Comparison of ENCODE assay signal across 14 cellular contexts in genomic region chr21:46121286-46122221, GRCh38. TPM values are rescaled to one million over a fixed set of nuclear protein-coding genes. Genes with fewer than 3 reads are reported as not detected.
DNase-seq lines count a peak whose midpoint lies in the region; ATAC-seq and TF ChIP-seq lines count a peak whose summit lies in the region.
"Had no signal": no experiment of that assay in that cellular context is flagged by ENCODE, and none has a peak within 500 bp of the region (broad histone marks: within the 10 kb centered on the region; RNA-seq: fewer than 3 reads in every experiment).

No MANE protein-coding gene starts in this region.

- H3K27ac ChIP-seq in smooth muscle cell (ENCODE audit: low read depth) (peak overlapping the region; percentile 54), A673 (ENCODE audit: low read depth, low read length, poor library complexity, severe bottlenecking) (no peak overlapping the region)

- peaks cover 46% of the 10 kb centered on the region for H3K79me2 ChIP-seq in smooth muscle cell (ENCODE audit: low read depth)

- no TSS peak for BruUV-seq in A673 (replicated peaks; lab: Mats Ljungman, UMichigan)

- no peaks in the 10 kb centered on the region for H3K27me3 Mint-ChIP-seq in T-helper 17 cell
- H3K27me3 Mint-ChIP-seq: dendritic cell treated with granulocyte-macrophage colony-stimulating factor and Interleukin-4, amounts not matched to agents 40 ng/mL and 50 ng/mL, for 4 days had no signal

- H3K9ac ChIP-seq in smooth muscle cell (ENCODE audit: low read depth) = no peak overlapping the region

- H2AFZ ChIP-seq in smooth muscle cell (ENCODE audit: low read depth) = no peak overlapping the region

- POLR2A ChIA-PET in A673 (lab: Charles Lee; ENCODE audit: low non-redundant PET) = no interaction called here

- H3F3A ChIP-seq in smooth muscle cell (ENCODE audit: low read depth) = peaks cover 73% of the 10 kb centered on the region

- H3K27me3 ChIP-seq in smooth muscle cell (ENCODE audit: low read depth) = no peaks in the 10 kb centered on the region
- no peaks in the 10 kb centered on the region for H3K27me3 ChIP-seq in A673 (replicated peaks; ENCODE audit: insufficient read depth, low read depth, low read length, poor library complexity)

- H3K9me3 ChIP-seq in T-helper 17 cell (ENCODE audit: control insufficient read depth, low read length, poor library complexity, severe bottlenecking) (no peaks in the 10 kb centered on the region), smooth muscle cell (replicated peaks; ENCODE audit: low read depth) (no peaks in the 10 kb centered on the region), A673 (ENCODE audit: low read depth, low read length, poor library complexity, severe bottlenecking) (no peaks in the 10 kb centered on the region)

- H3K4me2 ChIP-seq in smooth muscle cell = no peak overlapping the region

- H3K36me3 ChIP-seq in smooth muscle cell (ENCODE audit: low read depth) = no peaks in the 10 kb centered on the region
- no peaks in the 10 kb centered on the region for H3K36me3 ChIP-seq in A673 (ENCODE audit: insufficient read depth, low read length, poor library complexity, severe bottlenecking)

- CTCF ChIA-PET in A673 (lab: Charles Lee) = no interaction called here

- H3K4me3 Mint-ChIP-seq in T-helper 17 cell = no peak overlapping the region
- H3K4me3 Mint-ChIP-seq: dendritic cell treated with granulocyte-macrophage colony-stimulating factor and Interleukin-4, amounts not matched to agents 40 ng/mL and 50 ng/mL, for 4 days had no signal

- no peaks in the 10 kb centered on the region for H3K4me1 Mint-ChIP-seq in T-helper 17 cell

- no peak for TF ChIP-seq CTCF in smooth muscle cell (IDR thresholded peaks at IDR 0.05; ENCODE audit: borderline replicate concordance, insufficient read depth, poor library complexity, severe bottlenecking)
- TF ChIP-seq CTCF in A673 (conservative IDR thresholded peaks at IDR 0.05; ENCODE audit: low read depth, low read length) = no peak

- no peaks in the 10 kb centered on the region for H3K36me3 Mint-ChIP-seq in T-helper 17 cell (ENCODE audit: low read depth)

- H3K27ac Mint-ChIP-seq in T-helper 17 cell = no peak overlapping the region
- H3K27ac Mint-ChIP-seq: dendritic cell treated with granulocyte-macrophage colony-stimulating factor and Interleukin-4, amounts not matched to agents 40 ng/mL and 50 ng/mL, for 4 days had no signal

- H4K20me1 ChIP-seq in smooth muscle cell (ENCODE audit: low read depth) = peaks cover 100% of the 10 kb centered on the region

- ATAC-seq in T-helper 17 cell = no peak
- ATAC-seq in left ventricle myocardium superior = no peak
- ATAC-seq in GM21390 (IDR thresholded peaks at IDR 0.05; ENCODE audit: unreplicated experiment) = no peak
- ATAC-seq: HCT116 had no signal

- H3K4me3 ChIP-seq in smooth muscle cell (no peak overlapping the region), A673 (ENCODE audit: low read depth, low read length, poor library complexity, severe bottlenecking) (no peak overlapping the region)

- H3K4me1 ChIP-seq in smooth muscle cell (ENCODE audit: low read depth) = no peaks in the 10 kb centered on the region
- no peaks in the 10 kb centered on the region for H3K4me1 ChIP-seq in A673 (ENCODE audit: insufficient read depth, low read length, poor library complexity, severe bottlenecking)

- WGBS in smooth muscle cell (ENCODE audit: low lambda C conversion rate) = 88% methylated on average over 24 of the region's 29 CpGs

- peak; percentile 26 for DNase-seq in activated CD4-positive, CD25-positive, alpha-beta regulatory T cell treated with anti-CD3 and anti-CD28 coated beads, Interleukin-2, amount 50 U/mL, for 72 hours
- no peak for DNase-seq in activated CD4-positive, CD25-positive, alpha-beta regulatory T cell (lab: John Stamatoyannopoulos, UW)
- DNase-seq in T-helper 17 cell (peak; percentile 2 to 7 (median 4)), left ventricle myocardium superior (peak; percentile 22), smooth muscle cell (lab: John Stamatoyannopoulos, UW; ENCODE audit: unreplicated experiment) (no peak), A673 (ENCODE audit: low spot score) (no peak), SW480 (ENCODE audit: low spot score) (no peak)
- DNase-seq: DMS153, NCI-H1105, NCI-H510A treated with DMSO at 0.1 percent for 48 hours, SIG-M5 had no signal

- intact Hi-C loops in left ventricle myocardium superior (cut with micrococcal nuclease) = no loop called here
- intact Hi-C loops in A673 (cut with micrococcal nuclease; ENCODE audit: unreplicated experiment) = no loop called here

RNA-seq across cellular contexts. Expression of gene COL6A2, which starts 23.6 kb away (rescaled TPM):
- total RNA-seq in T-helper 17 cell (10 to 100 TPM; 15.1 to 19.8 TPM), left ventricle myocardium superior (196 TPM), smooth muscle cell (1,570 and 1,698 TPM in 2 replicates), A673 (2021) (15.0 and 29.0 TPM in 2 replicates)
- 2,969 and 4,089 TPM in 2 replicates for polyA plus RNA-seq in smooth muscle cell

RNA-seq across cellular contexts. Expression of gene FTCD, which starts 33.8 kb away (rescaled TPM):
- total RNA-seq in T-helper 17 cell = 1 to 10 TPM in 1 of 2 donors, not detected in 1; 1.1 TPM
- 1.5 TPM for total RNA-seq in left ventricle myocardium superior
- 1.3 and 4.1 TPM in 2 replicates for total RNA-seq in smooth muscle cell
- polyA plus RNA-seq in smooth muscle cell = 15.2 and 18.0 TPM in 2 replicates
- total RNA-seq in A673 (2021) = 5.4 and 6.6 TPM in 2 replicates

Comparison
In these comparisons a context has a peak if more than half of its experiments do, and no peak if none do; other contexts are left out.
1. DNase-seq: peak in activated CD4-positive, CD25-positive, alpha-beta regulatory T cell treated with anti-CD3 and anti-CD28 coated beads, Interleukin-2, amount 50 U/mL, for 72 hours (single experiment), T-helper 17 cell (3 of 3) and left ventricle myocardium superior (single experiment); none in activated CD4-positive, CD25-positive, alpha-beta regulatory T cell (0 of 4), smooth muscle cell (single experiment), A673 (single experiment) and SW480 (single experiment).